ENCODE assay signal across 9 cellular contexts in genomic region chr2:126664234-126664633, GRCh38. TPM values are rescaled to one million over a fixed set of nuclear protein-coding genes. Genes with fewer than 3 reads are reported as not detected.
DNase-seq lines count a peak whose midpoint lies in the region; ATAC-seq lines count a peak whose summit lies in the region.
"Had no signal": no experiment of that assay in that cellular context is flagged by ENCODE, and none has a peak within 500 bp of the region (broad histone marks: within the 10 kb centered on the region; RNA-seq: fewer than 3 reads in every experiment).

No MANE protein-coding gene starts in this region.

- no peak overlapping the region for H3K9ac ChIP-seq in mesendoderm (ENCODE audit: low read length)

- H2BK5ac ChIP-seq in mesendoderm (ENCODE audit: low read length) = no peak overlapping the region

- H3K36me3 ChIP-seq in mesendoderm (ENCODE audit: control insufficient read depth, insufficient read depth, low read length) = no peaks in the 10 kb centered on the region

- H3K4me2 ChIP-seq in mesendoderm (ENCODE audit: low read length) = no peak overlapping the region
- H3K4me2 ChIP-seq: hepatocyte had no signal

- no peak overlapping the region for H3K18ac ChIP-seq in mesendoderm (ENCODE audit: low read length)

- no peak overlapping the region for H2BK15ac ChIP-seq in mesendoderm (replicated peaks; ENCODE audit: low read depth)

- no peaks in the 10 kb centered on the region for H3K27me3 Mint-ChIP-seq in central memory CD8-positive, alpha-beta T cell

- peaks cover 22% of the 10 kb centered on the region for H3K36me3 Mint-ChIP-seq in central memory CD8-positive, alpha-beta T cell (ENCODE audit: insufficient read depth)

- no peak overlapping the region for H4K5ac ChIP-seq in mesendoderm (ENCODE audit: low read length)

- no peak overlapping the region for H3K56ac ChIP-seq in mesendoderm (ENCODE audit: low read length)

- H4K8ac ChIP-seq in mesendoderm (ENCODE audit: low read depth, low read length) = no peak overlapping the region

- H3K4ac ChIP-seq in mesendoderm (ENCODE audit: low read depth, low read length) = no peak overlapping the region

- peaks cover 87% of the 10 kb centered on the region for H3K4me1 Mint-ChIP-seq in central memory CD8-positive, alpha-beta T cell

- H2BK120ac ChIP-seq in mesendoderm (ENCODE audit: low read depth, low read length) = no peak overlapping the region

- H3K27ac ChIP-seq in mesendoderm (ENCODE audit: low read depth, low read length) = no peak overlapping the region
- H3K27ac ChIP-seq: hepatocyte had no signal

- peaks cover 21% of the 10 kb centered on the region for H3K79me1 ChIP-seq in mesendoderm (ENCODE audit: low read length)

- WGBS in mesendoderm (ENCODE audit: extremely low coverage, insufficient coverage, low lambda C conversion rate) = no CpG with 5 or more reads among the region's 3 CpGs

- H3K4me3 Mint-ChIP-seq in central memory CD8-positive, alpha-beta T cell = peak overlapping the region; percentile 68

- no peaks in the 10 kb centered on the region for H3K27me3 ChIP-seq in mesendoderm (ENCODE audit: insufficient read depth, low read length, poor library complexity)
- H3K27me3 ChIP-seq: hepatocyte had no signal

- peak overlapping the region; percentile 98 for H3K27ac Mint-ChIP-seq in central memory CD8-positive, alpha-beta T cell (ENCODE audit: low read depth)

- peaks cover 4% of the 10 kb centered on the region for H3K4me1 ChIP-seq in mesendoderm (ENCODE audit: control insufficient read depth, low read depth, low read length)

- no peak overlapping the region for H2AK5ac ChIP-seq in mesendoderm (ENCODE audit: low read length)

- DNase-seq in central memory CD8-positive, alpha-beta T cell (ENCODE audit: low spot score in 2 of 2) = peak in 1 of 2 donors; percentile 32
- no peak for DNase-seq in DMS 273 treated with DMSO at 0.1 percent for 48 hours (lab: John Stamatoyannopoulos, UW)
- DNase-seq in mesendoderm = no peak
- no peak for DNase-seq in NCI-H1417 treated with DMSO at 0.1 percent for 48 hours (lab: John Stamatoyannopoulos, UW)
- no peak for DNase-seq in H4 (ENCODE audit: low spot score)

- no peak overlapping the region for H3K23ac ChIP-seq in mesendoderm (ENCODE audit: low read length)

- H3K4me3 ChIP-seq in GM08714 (ENCODE audit: low read length) (peak overlapping the region; percentile 43; the same call in 1 of the 2 replicates), mesendoderm (ENCODE audit: low read length) (no peak overlapping the region)
- H3K4me3 ChIP-seq: hepatocyte had no signal

- peaks cover 8% of the 10 kb centered on the region for H3K79me2 ChIP-seq in mesendoderm (ENCODE audit: control insufficient read depth, insufficient read depth, low read length)

- peak; percentile 77 for ATAC-seq in GM19395 (IDR thresholded peaks at IDR 0.05; ENCODE audit: unreplicated experiment)
- peak; percentile 76 for ATAC-seq in HG03196 (IDR thresholded peaks at IDR 0.05; ENCODE audit: unreplicated experiment)
- ATAC-seq in central memory CD8-positive, alpha-beta T cell (replicated peaks; ENCODE audit: extremely low read depth, poor library complexity, severe bottlenecking) = peak; percentile 90

- no peaks in the 10 kb centered on the region for H3K9me3 Mint-ChIP-seq in central memory CD8-positive, alpha-beta T cell

RNA-seq across cellular contexts. Expression of gene GYPC, which starts 8.3 kb away (rescaled TPM):
- 24.4 TPM for polyA plus RNA-seq in mesendoderm (2013, experiment 1 of 2)
- 24.2 TPM for polyA plus RNA-seq in mesendoderm (2013, experiment 2 of 2)
- 72.3 and 84.6 TPM in 2 replicates for total RNA-seq in H4 (2014; rRNA removed; shearing (Covaris generic))
